In the genomic region with DNA sequence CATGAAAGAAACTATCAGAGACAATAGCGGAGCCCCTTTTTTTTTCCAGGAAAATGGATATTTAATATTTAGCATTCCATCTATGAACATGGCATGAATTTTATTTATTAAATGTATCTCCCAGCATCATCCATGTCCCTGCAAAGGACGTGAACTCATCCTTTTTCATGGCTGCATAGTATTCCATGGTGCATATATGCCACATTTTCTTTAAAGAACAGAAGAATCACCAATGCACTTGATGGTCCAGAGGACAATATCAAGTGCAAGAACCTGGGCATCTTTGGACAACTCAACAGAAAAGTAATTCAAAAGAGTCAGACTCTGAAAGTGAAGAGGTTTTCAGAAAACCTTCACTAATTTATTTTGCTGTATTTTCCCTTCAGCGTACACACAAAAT, we compare ENCODE assay signal across 36 cellular contexts.
"Had no signal": no experiment of that assay in that cellular context is flagged by ENCODE, and none has a peak within 500 bp of the region (broad histone marks: within the 10 kb centered on the region; RNA-seq: fewer than 3 reads in every experiment).

No MANE protein-coding gene starts in this region.

- H3K4me3 ChIP-seq: MG63 had no signal

- DNase-seq: Karpas-422, Kasumi-1, MG63, MM.1S, MV-4-11, NCI-H1048, NCI-H1092, NCI-H1092 treated with DMSO at 0.1 percent for 48 hours, NCI-H1105, NCI-H1105 treated with DMSO at 0.1 percent for 48 hours, NCI-H1417, NCI-H1417 treated with DMSO at 0.1 percent for 48 hours, NCI-H1436, NCI-H1436 treated with DMSO at 0.1 percent for 48 hours, NCI-H1694, NCI-H1694 treated with DMSO at 0.1 percent for 48 hours, NCI-H187, NCI-H187 treated with DMSO at 0.1 percent for 48 hours, NCI-H1930, NCI-H2029, NCI-H2029 treated with DMSO at 0.1 percent for 48 hours, NCI-H2081, NCI-H2081 treated with DMSO at 0.1 percent for 48 hours, NCI-H2107, NCI-H2171, NCI-H2171 treated with DMSO at 0.1 percent for 48 hours, NCI-H2227 treated with DMSO at 0.1 percent for 48 hours, NCI-H226, NCI-H345, NCI-H446, NCI-H446 treated with DMSO at 0.1 percent for 48 hours, NCI-H510A, NCI-H510A treated with DMSO at 0.1 percent for 48 hours, NCI-H524, NCI-H524 treated with DMSO at 0.1 percent for 48 hours, NCI-H526 had no signal

- H3K27me3 ChIP-seq: MG63 had no signal
